In genomic region chr1:156860639-156861423, GRCh38 we compare ENCODE assay signal across 1 cellular context.
TF ChIP-seq lines count a peak whose summit lies in the region.

Gene NTRK1 (plus strand): TSS chr1:156860865. CDS start chr1:156860935, 70 bp downstream.

TF ChIP-seq in HCT116, 20 proteins besides CTCF, POLR2A, EP300 and RAD21 (continued from another document):
- no peak for TF ChIP-seq ZNF274 (IDR thresholded peaks at IDR 0.05; ENCODE audit: low read depth, low read length)
- TF ChIP-seq MAX (IDR thresholded peaks at IDR 0.05): no peak; the same call in 1 of the 2 replicates
- TF ChIP-seq ZFX (IDR thresholded peaks at IDR 0.05): no peak
- no peak for TF ChIP-seq CEBPB (IDR thresholded peaks at IDR 0.05; ENCODE audit: low read depth)
- no peak for TF ChIP-seq EGR1 (IDR thresholded peaks at IDR 0.05; ENCODE audit: low read depth)
TF ChIP-seq in HCT116: peak in this region for 0.
